Comparison of ENCODE assay signal across 8 cellular contexts in the genomic region with DNA sequence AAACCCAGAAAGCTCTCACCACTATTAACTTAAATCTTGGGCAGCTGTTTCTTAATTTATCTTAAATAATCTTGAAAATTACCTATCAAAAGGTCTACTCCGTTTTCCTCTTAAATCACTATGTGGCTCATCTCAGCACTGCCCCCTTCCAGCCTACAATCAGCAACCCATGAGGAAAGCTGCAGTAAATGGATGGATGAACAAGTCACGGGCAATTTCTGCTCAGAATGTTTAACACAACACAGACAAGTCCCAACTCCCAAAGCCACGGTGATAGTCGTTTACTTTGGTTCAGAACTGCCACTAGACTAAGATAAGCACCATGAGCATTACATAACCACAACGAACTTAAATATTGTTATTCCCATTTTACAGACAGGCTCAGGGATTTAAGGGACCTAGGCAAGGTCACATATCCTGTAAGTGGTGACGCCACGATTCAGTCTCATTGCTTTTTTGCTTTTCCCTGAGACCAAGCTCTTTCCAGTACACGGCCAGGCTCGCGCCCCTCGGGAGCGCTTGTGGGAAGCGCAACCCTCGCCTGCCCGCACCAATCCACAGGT. TPM values are rescaled to one million over a fixed set of nuclear protein-coding genes. Genes with fewer than 3 reads are reported as not detected.
DNase-seq lines count a peak whose midpoint lies in the region; ATAC-seq and TF ChIP-seq lines count a peak whose summit lies in the region.

No MANE protein-coding gene starts in this region.

- in situ Hi-C loops in astrocyte of the cerebellum (cut with HindIII; ENCODE audit: low sequenced_read_pairs) = loop anchor here (25.0 kb wide), 1 partner anchor 163 kb away; the partner anchor contains the start of gene ACO1

- peak overlapping the region; percentile 33 for H3K27ac ChIP-seq in AG04450 (ENCODE audit: low read depth, low read length)
- peak overlapping the region; percentile 92 for H3K27ac ChIP-seq in KOPT-K1 (ENCODE audit: low read depth, low read length, poor library complexity, severe bottlenecking)

- peaks cover 55% of the 10 kb centered on the region for H3K4me1 Mint-ChIP-seq in stimulated activated naive CD8-positive, alpha-beta T cell treated with anti-CD3 and anti-CD28 coated beads, Interleukin-15, amount 100 ng/mL, for 72 hours

- peak; percentile 31 for ATAC-seq in stimulated activated naive CD8-positive, alpha-beta T cell treated with anti-CD3 and anti-CD28 coated beads, Interleukin-15, amount 100 ng/mL, for 72 hours
- ATAC-seq in GM21367 (IDR thresholded peaks at IDR 0.05; ENCODE audit: unreplicated experiment) = no peak

- no peaks in the 10 kb centered on the region for H3K9me3 Mint-ChIP-seq in stimulated activated naive CD8-positive, alpha-beta T cell treated with anti-CD3 and anti-CD28 coated beads, Interleukin-15, amount 100 ng/mL, for 72 hours

- DNase-seq in AG04450 (ENCODE audit: low read depth, low spot score) (no peak), astrocyte of the cerebellum (ENCODE audit: low read depth) (no peak), iris pigment epithelial cell (ENCODE audit: low read depth) (peak; percentile 60), mucosa of gallbladder (ENCODE audit: low spot score) (no peak)
- peak in 1 of 2 donors; percentile 4 for DNase-seq in stimulated activated naive CD8-positive, alpha-beta T cell treated with anti-CD3 and anti-CD28 coated beads, Interleukin-15, amount 100 ng/mL, for 72 hours

- POLR2A ChIA-PET in AG04450 (lab: Yijun Ruan, JAX) = interaction anchor here (1.1 to 2.9 kb wide), 4 partner anchors 24 to 475 kb away, joined by 3 to 17 read pairs (median 8); partner anchors contain the start of genes ACO1, DNAJA1 and RIGI

- CTCF ChIA-PET in AG04450 (lab: Charles Lee) = interaction anchor here (0.9 to 10.9 kb wide), 9 partner anchors 9 to 424 kb away, joined by 3 to 106 read pairs (median 5); partner anchors contain the start of gene RIGI

- peak overlapping the region; percentile 91 to 100 for H3K4me3 Mint-ChIP-seq in stimulated activated naive CD8-positive, alpha-beta T cell treated with anti-CD3 and anti-CD28 coated beads, Interleukin-15, amount 100 ng/mL, for 72 hours

- H3K4me3 ChIP-seq in AG04450 (ENCODE audit: low read depth, low read length) = peak overlapping the region; percentile 82
- peak overlapping the region; percentile 73 for H3K4me3 ChIP-seq in astrocyte of the cerebellum (ENCODE audit: low read depth, low read length)

- H3K27ac Mint-ChIP-seq in stimulated activated naive CD8-positive, alpha-beta T cell treated with anti-CD3 and anti-CD28 coated beads, Interleukin-15, amount 100 ng/mL, for 72 hours = peak overlapping the region in 1 of 2 donors; percentile 26

- H3K36me3 ChIP-seq in KOPT-K1 (ENCODE audit: insufficient read depth, low read length) = peaks cover 14% of the 10 kb centered on the region

- H3K9me3 ChIP-seq in AG04450 (ENCODE audit: control insufficient read depth, insufficient read depth, low read length) (no peaks in the 10 kb centered on the region), KOPT-K1 (ENCODE audit: insufficient read depth, low read length, poor library complexity, severe bottlenecking) (no peaks in the 10 kb centered on the region)

- no peaks in the 10 kb centered on the region for H3K27me3 ChIP-seq in AG04450 (ENCODE audit: control insufficient read depth, insufficient read depth, low read length)

- no peaks in the 10 kb centered on the region for H3K27me3 Mint-ChIP-seq in stimulated activated naive CD8-positive, alpha-beta T cell treated with anti-CD3 and anti-CD28 coated beads, Interleukin-15, amount 100 ng/mL, for 72 hours

- TF ChIP-seq CTCF in AG04450 (IDR thresholded peaks at IDR 0.05; ENCODE audit: low read depth, low read length) = peak; percentile 29; the same call in 1 of the 2 replicates
- TF ChIP-seq CTCF in GM12872 (IDR thresholded peaks at IDR 0.05; ENCODE audit: insufficient read depth, low read depth, low read length) = 0 out of 3 replicates have a peak, but pooled peaks have one; percentile 8
- TF ChIP-seq CTCF in astrocyte of the cerebellum (IDR thresholded peaks at IDR 0.05; ENCODE audit: low read depth, low read length, missing control alignments) = peak; percentile 40

RNA-seq across cellular contexts. Expression of gene SMIM27, which starts 2.0 kb away (rescaled TPM):
- polyA plus RNA-seq in AG04450 (2011; rRNA removed) = 7.2 and 11.6 TPM in 2 replicates
- 1.3 and 1.7 TPM in 2 replicates for polyA minus RNA-seq in AG04450 (2011; rRNA and poly(A)+ RNA removed)
- total RNA-seq in mucosa of gallbladder = 13.0 TPM

RNA-seq across cellular contexts. Expression of gene TOPORS, which starts 2.3 kb away (rescaled TPM):
- 14.4 and 20.4 TPM in 2 replicates for polyA plus RNA-seq in AG04450 (2011; rRNA removed)
- 15.2 and 25.8 TPM in 2 replicates for polyA minus RNA-seq in AG04450 (2011; rRNA and poly(A)+ RNA removed)
- total RNA-seq in mucosa of gallbladder = 15.5 TPM

RNA-seq across cellular contexts. Expression of gene NDUFB6, which starts 22.8 kb away (rescaled TPM):
- polyA plus RNA-seq in AG04450 (2011; rRNA removed) = 60.2 and 65.3 TPM in 2 replicates
- 13.7 and 18.1 TPM in 2 replicates for polyA minus RNA-seq in AG04450 (2011; rRNA and poly(A)+ RNA removed)
- total RNA-seq in mucosa of gallbladder = 46.8 TPM

RNA-seq across cellular contexts. Expression of gene RIGI, which starts 24.1 kb away (rescaled TPM):
- polyA plus RNA-seq in AG04450 (2011; rRNA removed) = 8.4 and 11.1 TPM in 2 replicates
- 5.0 and 7.7 TPM in 2 replicates for polyA minus RNA-seq in AG04450 (2011; rRNA and poly(A)+ RNA removed)
- 9.4 TPM for total RNA-seq in mucosa of gallbladder
